ENCODE assay signal across 25 cellular contexts in genomic region chr2:88815243-88816096, GRCh38.
"Had no signal": no experiment of that assay in that cellular context is flagged by ENCODE, and none has a peak within 500 bp of the region (broad histone marks: within the 10 kb centered on the region; RNA-seq: fewer than 3 reads in every experiment).

No MANE protein-coding gene starts in this region.

- H3K36me3 ChIP-seq: SJCRH30 had no signal

- H3K27me3 ChIP-seq: SJCRH30 had no signal

- DNase-seq: IMR-90, Kasumi-1, KG1, MM.1S, NCI-H1048, NCI-H1105 treated with DMSO at 0.1 percent for 48 hours, NCI-H1417 treated with DMSO at 0.1 percent for 48 hours, NCI-H146, NCI-H1694 treated with DMSO at 0.1 percent for 48 hours, NCI-H1930, NCI-H2081, NCI-H2171, NCI-H226, NCI-H446, NCI-H510A, NCI-H524 treated with DMSO at 0.1 percent for 48 hours, NCI-H69, NCI-H774, PC-3, SHP77 treated with DMSO at 0.1 percent for 48 hours, SJCRH30, T-helper 1 cell had no signal

- ATAC-seq: Panc1, PC-3, Right ventricle myocardium inferior, SK-N-SH treated with all-trans-retinoic acid at 6 μM for 48 hours had no signal

- H3K27ac ChIP-seq: SJCRH30 had no signal

- H3K4me1 ChIP-seq: SJCRH30 had no signal

- H3K4me3 ChIP-seq: SJCRH30 had no signal
